8 cellular contexts compared by ENCODE assay signal in genomic region chr3:187044206-187044605, GRCh38.
DNase-seq lines count a peak whose midpoint lies in the region; ATAC-seq and TF ChIP-seq lines count a peak whose summit lies in the region.

No MANE protein-coding gene starts in this region.

- POLR2A ChIA-PET in CD8-positive, alpha-beta T cell (lab: Charles Lee): interaction anchor here (0.5 to 2.1 kb wide), 6 partner anchors 12 to 260 kb away, joined by 3 to 7 read pairs (median 4); partner anchors contain the start of gene EIF4A2

- ATAC-seq in CD8-positive, alpha-beta T cell: no peak
- ATAC-seq in GM19395 (IDR thresholded peaks at IDR 0.05; ENCODE audit: unreplicated experiment): peak; percentile 72
- ATAC-seq in HG03432 (IDR thresholded peaks at IDR 0.05; ENCODE audit: unreplicated experiment): peak; percentile 74

- no peaks in the 10 kb centered on the region for H3K9me3 Mint-ChIP-seq in CD8-positive, alpha-beta T cell
- no peaks in the 10 kb centered on the region for H3K9me3 Mint-ChIP-seq in activated T-helper 2 cell treated with anti-CD3 and anti-CD28 coated beads, Interferon-gamma antibody, Interleukin-2, Interleukin-4, amounts not matched to agents 10 μg/mL and 5 μg/mL and 100 μg/mL, durations not matched to agents 14 hours and 24 hours and 36 hours

- H3K4me1 Mint-ChIP-seq in CD8-positive, alpha-beta T cell (ENCODE audit: low read depth): peaks cover 90% of the 10 kb centered on the region
- peaks cover 72% of the 10 kb centered on the region for H3K4me1 Mint-ChIP-seq in activated T-helper 2 cell treated with anti-CD3 and anti-CD28 coated beads, Interferon-gamma antibody, Interleukin-2, Interleukin-4, amounts not matched to agents 10 μg/mL and 5 μg/mL and 100 μg/mL, durations not matched to agents 14 hours and 24 hours and 36 hours (ENCODE audit: low read depth)

- no peaks in the 10 kb centered on the region for H3K27me3 Mint-ChIP-seq in CD8-positive, alpha-beta T cell (ENCODE audit: low read depth)
- no peaks in the 10 kb centered on the region for H3K27me3 Mint-ChIP-seq in activated T-helper 2 cell treated with anti-CD3 and anti-CD28 coated beads, Interferon-gamma antibody, Interleukin-2, Interleukin-4, amounts not matched to agents 10 μg/mL and 5 μg/mL and 100 μg/mL, durations not matched to agents 14 hours and 24 hours and 36 hours (ENCODE audit: low read depth)

- no peaks in the 10 kb centered on the region for H3K27me3 ChIP-seq in CD8-positive, alpha-beta T cell (ENCODE audit: insufficient read depth, low read length)
- H3K27me3 ChIP-seq in stomach: no peaks in the 10 kb centered on the region
- H3K27me3 ChIP-seq in tibial artery: no peaks in the 10 kb centered on the region

- no peak overlapping the region for H3K4me3 ChIP-seq in CD8-positive, alpha-beta T cell (ENCODE audit: low read depth, low read length)
- H3K4me3 ChIP-seq in stomach (no peak overlapping the region), tibial artery (no peak overlapping the region)

- H3K4me1 ChIP-seq in CD8-positive, alpha-beta T cell (ENCODE audit: insufficient read depth, low read length): peaks cover 92% of the 10 kb centered on the region
- H3K4me1 ChIP-seq in stomach (peaks cover 14 to 54% (median 32%) of the 10 kb centered on the region in 4 donors), tibial artery (peaks cover 0 to 36% (median 8%) of the 10 kb centered on the region in 4 donors)

- no peak overlapping the region for H3K27ac ChIP-seq in CD8-positive, alpha-beta T cell (ENCODE audit: low read depth, low read length)
- H3K27ac ChIP-seq in stomach (peak overlapping the region in 3 of 5 donors; percentile 14 to 67 (median 39)), tibial artery (no peak overlapping the region)

- no peak for DNase-seq in CD8-positive, alpha-beta T cell
- DNase-seq in activated T-helper 2 cell treated with anti-CD3 and anti-CD28 coated beads, Interferon-gamma antibody, Interleukin-2, Interleukin-4, amounts not matched to agents 10 μg/mL and 5 μg/mL and 100 μg/mL, durations not matched to agents 14 hours and 24 hours and 36 hours (ENCODE audit: low spot score): no peak
- DNase-seq in stomach (no peak), HCEC 1CT (no peak), cerebellar cortex (ENCODE audit: low spot score) (no peak), tibial artery (no peak)

- H3K36me3 ChIP-seq in CD8-positive, alpha-beta T cell (ENCODE audit: insufficient read depth, low read length): peaks cover 35% of the 10 kb centered on the region
- H3K36me3 ChIP-seq in stomach (peaks cover 0 to 11% (median 7%) of the 10 kb centered on the region in 4 donors), tibial artery (peaks cover 3 to 20% (median 16%) of the 10 kb centered on the region in 3 donors)

- peak overlapping the region; percentile 95 for H3K27ac Mint-ChIP-seq in CD8-positive, alpha-beta T cell
- peak overlapping the region; percentile 76 for H3K27ac Mint-ChIP-seq in activated T-helper 2 cell treated with anti-CD3 and anti-CD28 coated beads, Interferon-gamma antibody, Interleukin-2, Interleukin-4, amounts not matched to agents 10 μg/mL and 5 μg/mL and 100 μg/mL, durations not matched to agents 14 hours and 24 hours and 36 hours

- 61 to 72% (median 69%) methylated on average over 3 of the region's 3 CpGs for WGBS in stomach, 5 donors

- H3K4me3 Mint-ChIP-seq in CD8-positive, alpha-beta T cell: peak overlapping the region; percentile 38
- H3K4me3 Mint-ChIP-seq in activated T-helper 2 cell treated with anti-CD3 and anti-CD28 coated beads, Interferon-gamma antibody, Interleukin-2, Interleukin-4, amounts not matched to agents 10 μg/mL and 5 μg/mL and 100 μg/mL, durations not matched to agents 14 hours and 24 hours and 36 hours (ENCODE audit: low read depth): peak overlapping the region; percentile 65

- no peak for TF ChIP-seq EP300 in stomach (IDR thresholded peaks at IDR 0.05)

- no peak for TF ChIP-seq CTCF in CD8-positive, alpha-beta T cell (IDR thresholded peaks at IDR 0.05)
- TF ChIP-seq CTCF in stomach (IDR thresholded peaks at IDR 0.05) (no peak), tibial artery (IDR thresholded peaks at IDR 0.05) (no peak)

- CTCF ChIA-PET in CD8-positive, alpha-beta T cell (lab: Charles Lee): interaction anchor here (0.7 to 1.7 kb wide), 5 partner anchors 16 to 195 kb away, joined by 3 to 6 read pairs (median 4); no protein-coding TSS in a partner anchor

- TF ChIP-seq POLR2A in stomach (IDR thresholded peaks at IDR 0.05): no peak

- intact Hi-C loops in CD8-positive, alpha-beta T cell (cut with DNase I, micrococcal nuclease): loop anchor here (2.0 to 5.0 kb wide), 3 partner anchors 19 to 262 kb away; partner anchors contain the start of genes EIF4A2 (in 1 of the 2) and RPL39L (in 1 of the 2)
- intact Hi-C loops in activated T-helper 2 cell treated with anti-CD3 and anti-CD28 coated beads, Interferon-gamma antibody, Interleukin-2, Interleukin-4, amounts not matched to agents 10 μg/mL and 5 μg/mL and 100 μg/mL, durations not matched to agents 14 hours and 24 hours and 36 hours (cut with micrococcal nuclease): loop anchor here (5.0 kb wide), 2 partner anchors 58 to 93 kb away; partner anchors contain the start of gene RPL39L
- intact Hi-C loops in stomach (cut with DNase I; ENCODE audit: low total_unique reads): no loop called here
- intact Hi-C loops in tibial artery (cut with DNase I; ENCODE audit: low total_unique reads): no loop called here

- H3K9me3 ChIP-seq in CD8-positive, alpha-beta T cell (ENCODE audit: low read length): no peaks in the 10 kb centered on the region
- H3K9me3 ChIP-seq in stomach (no peaks in the 10 kb centered on the region), tibial artery (no peaks in the 10 kb centered on the region)

- H3K36me3 Mint-ChIP-seq in CD8-positive, alpha-beta T cell: peaks cover 89% of the 10 kb centered on the region
- H3K36me3 Mint-ChIP-seq in activated T-helper 2 cell treated with anti-CD3 and anti-CD28 coated beads, Interferon-gamma antibody, Interleukin-2, Interleukin-4, amounts not matched to agents 10 μg/mL and 5 μg/mL and 100 μg/mL, durations not matched to agents 14 hours and 24 hours and 36 hours (ENCODE audit: low read depth): peaks cover 90% of the 10 kb centered on the region

Comparison
In these comparisons a context has a peak if more than half of its experiments do, and no peak if none do; other contexts are left out.
1. H3K27ac ChIP-seq: peak in stomach (3 of 5); none in CD8-positive, alpha-beta T cell (single experiment) and tibial artery (0 of 2).
2. intact Hi-C loops: an anchor here in CD8-positive, alpha-beta T cell (2.0 to 5.0 kb wide) and activated T-helper 2 cell treated with anti-CD3 and anti-CD28 coated beads, Interferon-gamma antibody, Interleukin-2, Interleukin-4, amounts not matched to agents 10 μg/mL and 5 μg/mL and 100 μg/mL, durations not matched to agents 14 hours and 24 hours and 36 hours (5.0 kb wide); none called in stomach and tibial artery.